In the genomic region with DNA sequence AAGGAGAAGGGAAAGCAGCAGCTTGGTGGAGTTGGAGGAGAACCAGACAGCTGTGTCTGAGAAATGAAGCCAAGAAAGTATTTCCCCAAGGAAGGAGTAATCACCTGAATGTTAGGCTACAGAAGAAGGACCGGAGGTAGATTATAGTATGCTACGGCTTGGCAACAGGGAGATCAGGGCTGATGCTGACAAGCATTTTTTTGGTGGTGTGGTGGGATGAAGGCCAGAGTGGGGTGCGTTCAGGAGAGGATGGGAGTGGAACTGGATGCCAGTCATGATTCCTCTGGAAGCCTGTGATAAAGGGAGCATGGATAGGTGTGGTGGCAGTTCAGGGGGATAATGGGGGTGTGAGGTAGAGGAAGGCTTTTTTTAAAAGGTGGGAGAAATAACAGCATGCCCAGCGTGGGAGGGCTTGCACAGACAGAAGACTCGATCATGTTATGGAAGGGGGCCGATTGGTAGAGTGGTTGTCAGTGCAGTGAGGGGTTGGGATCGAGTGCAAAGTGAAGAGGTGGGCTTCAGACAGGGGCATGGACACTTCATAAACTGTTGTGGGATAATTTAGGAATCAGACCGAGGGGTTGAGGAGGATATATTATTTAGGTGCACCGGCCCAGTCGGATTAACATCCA, we compare ENCODE assay signal across 20 cellular contexts. TPM values are rescaled to one million over a fixed set of nuclear protein-coding genes. Genes with fewer than 3 reads are reported as not detected.
A peak's percentile ranks its signal among the peaks of the same experiment; 100 is the strongest.
DNase-seq lines count a peak whose midpoint lies in the region; FAIRE-seq and TF ChIP-seq lines count a peak whose summit lies in the region.
"Had no signal": no experiment of that assay in that cellular context is flagged by ENCODE, and none has a peak within 500 bp of the region (broad histone marks: within the 10 kb centered on the region; RNA-seq: fewer than 3 reads in every experiment).

No MANE protein-coding gene starts in this region.

- 0 out of 2 replicates have a peak overlapping the region, but pooled peaks have one; percentile 65 for H2AK5ac ChIP-seq in H1 (ENCODE audit: low read depth, low read length)

- peaks cover 58% of the 10 kb centered on the region for H3K4me1 ChIP-seq in Loucy (ENCODE audit: insufficient read depth, low read length, poor library complexity, severe bottlenecking)
- H3K4me1 ChIP-seq in H1 (replicated peaks in 1 of 4; ENCODE audit: control insufficient read depth in 3 of 4, insufficient read depth in 4 of 4, low read length in 3 of 4): peaks cover 0 to 6% (median 1%) of the 10 kb centered on the region in 4 experiments; a peak in 2 of 7 replicates
- H3K4me1 ChIP-seq in testis: peaks cover 36% of the 10 kb centered on the region
- H3K4me1 ChIP-seq: Caco-2 had no signal

- H3K18ac ChIP-seq in H1 (ENCODE audit: extremely low read depth, low read length): no peak overlapping the region; the same call in 1 of the 2 replicates

- no peak for TF ChIP-seq CTCF in Loucy (conservative IDR thresholded peaks at IDR 0.05; ENCODE audit: low read length)
- TF ChIP-seq CTCF in H1 (IDR thresholded peaks at IDR 0.05; ENCODE audit: control extremely low read depth in 1 of 3, insufficient read depth in 1 of 3, low read depth in 1 of 3, low read length in 3 of 3): no peak
- no peak for TF ChIP-seq CTCF in testis (IDR thresholded peaks at IDR 0.05)
- no peak for TF ChIP-seq CTCF in type B pancreatic cell (conservative IDR thresholded peaks at IDR 0.05)

- DNase-seq in GM12891 (ENCODE audit: insufficient read length, low spot score) (no peak), H1 (ENCODE audit: low read depth in 1 of 2, low spot score in 2 of 2) (no peak), testis (no peak), type B pancreatic cell (ENCODE audit: extremely low spot score, unreplicated experiment) (no peak), NCI-H146 treated with DMSO at 0.1 percent for 48 hours (lab: John Stamatoyannopoulos, UW; ENCODE audit: unreplicated experiment) (no peak), DMS114 treated with DMSO at 0.1 percent for 48 hours (lab: John Stamatoyannopoulos, UW; ENCODE audit: unreplicated experiment) (no peak)
- DNase-seq: C1 segment of cervical spinal cord; Caco-2; CD8-positive, alpha-beta T cell; DMS79; MV-4-11; NCI-H1694; NCI-H2029 treated with DMSO at 0.1 percent for 48 hours; NCI-H446 treated with DMSO at 0.1 percent for 48 hours; Peyer's patch; SHP77 treated with DMSO at 0.1 percent for 48 hours; T-helper 1 cell had no signal

- H3K4me1 Mint-ChIP-seq in type B pancreatic cell (ENCODE audit: unreplicated experiment): peaks cover 11% of the 10 kb centered on the region

- H3K4me3 ChIP-seq in Loucy (ENCODE audit: low read length, poor library complexity, severe bottlenecking): peak overlapping the region; percentile 44
- no peak overlapping the region for H3K4me3 ChIP-seq in H1 (ENCODE audit: extremely low read depth in 1 of 4, insufficient read depth in 2 of 4, low read depth in 3 of 4, low read length in 4 of 4)
- H3K4me3 ChIP-seq in testis: no peak overlapping the region
- H3K4me3 ChIP-seq: Peyer's patch had no signal

- no peak overlapping the region for H3K23ac ChIP-seq in H1 (ENCODE audit: insufficient read length)

- no peak overlapping the region for H3K27ac Mint-ChIP-seq in type B pancreatic cell
- H3K27ac Mint-ChIP-seq: CD8-positive, alpha-beta T cell; IgD-negative memory B cell had no signal

- POLR2A ChIA-PET in H1 (lab: Charles Lee; ENCODE audit: partially characterized antibody): interaction anchor here (1.1 kb wide), 1 partner anchor 8 kb away, joined by 3 read pairs; no protein-coding TSS in a partner anchor

- H3K27me3 Mint-ChIP-seq in type B pancreatic cell: no peaks in the 10 kb centered on the region
- H3K27me3 Mint-ChIP-seq: IgD-negative memory B cell had no signal

- H2BK12ac ChIP-seq in H1 (ENCODE audit: low read depth, low read length): no peak overlapping the region

- H4K8ac ChIP-seq in H1 (ENCODE audit: extremely low read depth, insufficient read depth, low read length): no peak overlapping the region

- no peak overlapping the region for H4K91ac ChIP-seq in H1 (replicated peaks; ENCODE audit: insufficient read length, low read length)

- CTCF ChIA-PET in H1 (lab: Charles Lee; ENCODE audit: partially characterized antibody): interaction anchor here (1.1 kb wide), 1 partner anchor 267 kb away, joined by 3 read pairs; no protein-coding TSS in a partner anchor

- H3K36me3 Mint-ChIP-seq in type B pancreatic cell: no peaks in the 10 kb centered on the region
- H3K36me3 Mint-ChIP-seq: IgD-negative memory B cell had no signal

- H3K23me2 ChIP-seq in H1 (ENCODE audit: low read depth, low read length): peaks cover 3% of the 10 kb centered on the region; the same call in 1 of the 2 replicates

- H2AFZ ChIP-seq in Loucy (ENCODE audit: low read length) (no peak overlapping the region), H1 (ENCODE audit: low read length) (no peak overlapping the region)

- TF ChIP-seq POLR2A in GM12891 (IDR thresholded peaks at IDR 0.05; ENCODE audit: low read depth, low read length) (no peak), H1 (IDR thresholded peaks at IDR 0.05; ENCODE audit: control extremely low read depth in 1 of 2, low read depth in 2 of 2, low read length in 2 of 2) (no peak), testis (IDR thresholded peaks at IDR 0.05) (no peak)

- intact Hi-C loops in testis (cut with DNase I; ENCODE audit: low total_unique reads): no loop called here

- H3K9ac ChIP-seq in Loucy (ENCODE audit: low read depth, low read length, poor library complexity, severe bottlenecking) (peak overlapping the region; percentile 20), H1 (replicated peaks in 1 of 4; ENCODE audit: extremely low read depth in 1 of 4, low read depth in 3 of 4, low read length in 3 of 4) (no peak overlapping the region)

- no peak overlapping the region for H2BK120ac ChIP-seq in H1 (replicated peaks; ENCODE audit: low read depth, low read length)

- no peak overlapping the region for H3K4me3 Mint-ChIP-seq in type B pancreatic cell
- H3K4me3 Mint-ChIP-seq: CD8-positive, alpha-beta T cell had no signal

- H2BK5ac ChIP-seq in H1 (ENCODE audit: low read depth, low read length): no peak overlapping the region

- H3K79me2 ChIP-seq in Loucy (ENCODE audit: insufficient read depth, low read length): peaks cover 99% of the 10 kb centered on the region
- peaks cover 31 to 75% of the 10 kb centered on the region in 2 experiments for H3K79me2 ChIP-seq in H1 (ENCODE audit: control insufficient read depth in 1 of 2, insufficient read depth in 2 of 2, low read length in 2 of 2)

- no peak for TF ChIP-seq EP300 in H1 (IDR thresholded peaks at IDR 0.05; ENCODE audit: borderline replicate concordance in 1 of 2, low read depth in 2 of 2, low read length in 2 of 2)

- H3K36me3 ChIP-seq in Loucy (ENCODE audit: insufficient read depth, low read length) (peaks cover 16% of the 10 kb centered on the region; the same call in 1 of the 2 replicates), H1 (ENCODE audit: control insufficient read depth in 2 of 4, insufficient read depth in 4 of 4, low read length in 3 of 4) (peaks cover 0 to 10% (median 1%) of the 10 kb centered on the region in 4 experiments; a peak in 2 of 8 replicates), testis (ENCODE audit: low read depth, missing control alignments) (no peaks in the 10 kb centered on the region)

- no peak overlapping the region for H3K4ac ChIP-seq in H1 (replicated peaks; ENCODE audit: insufficient read length, low read depth, low read length)

- FAIRE-seq in GM12891 (lab: Jason Lieb, UNC): peak; percentile 77
- no peak for FAIRE-seq in H1 (lab: Jason Lieb, UNC)
- FAIRE-seq: H54 had no signal

- no peak overlapping the region for H3K56ac ChIP-seq in H1 (replicated peaks; ENCODE audit: insufficient read length, low read depth, low read length)

- H2BK15ac ChIP-seq in H1 (ENCODE audit: low read length): no peak overlapping the region

- no peak for TF ChIP-seq RAD21 in H1 (IDR thresholded peaks at IDR 0.05 in 1 of 2, conservative IDR thresholded peaks at IDR 0.05 in 1 of 2; ENCODE audit: low read depth in 2 of 2, low read length in 2 of 2)

- no peak overlapping the region for H3K14ac ChIP-seq in H1 (ENCODE audit: insufficient read length)

- H3K27ac ChIP-seq in H1 (ENCODE audit: low read depth, low read length) (no peak overlapping the region), testis (peak overlapping the region; percentile 11 to 16)
- H3K27ac ChIP-seq: Peyer's patch had no signal

- H3K27me3 ChIP-seq in Loucy (ENCODE audit: insufficient read depth, low read length, poor library complexity, severe bottlenecking) (no peaks in the 10 kb centered on the region), H1 (replicated peaks in 1 of 4; ENCODE audit: control insufficient read depth in 3 of 4, extremely low read depth in 1 of 4, insufficient read depth in 3 of 4, low read length in 3 of 4) (no peaks in the 10 kb centered on the region), testis (no peaks in the 10 kb centered on the region)
- H3K27me3 ChIP-seq: Peyer's patch had no signal

- no peaks in the 10 kb centered on the region for H3K9me2 ChIP-seq in Loucy (replicated peaks; ENCODE audit: low read depth, low read length)

- 91% methylated on average over 10 of the region's 10 CpGs; no CpG with 5 or more reads in 1 of the 2 experiments for WGBS in H1 (ENCODE audit: extremely low coverage in 1 of 2, insufficient coverage in 1 of 2, insufficient read length in 1 of 2, insufficient replicate concordance in 2 of 2, low coverage in 1 of 2, low lambda C conversion rate in 2 of 2, missing lambda C conversion rate in 1 of 2), 2 experiments
- WGBS in testis, 2 donors: 37 to 52% methylated on average over 10 of the region's 10 CpGs

- H3F3A ChIP-seq in Loucy (ENCODE audit: low read depth): no peaks in the 10 kb centered on the region

- H3K4me2 ChIP-seq in Loucy (ENCODE audit: low read depth, low read length, poor library complexity, severe bottlenecking) (peak overlapping the region; percentile 62), H1 (ENCODE audit: insufficient read depth in 1 of 2, low read depth in 2 of 2, low read length in 2 of 2) (no peak overlapping the region)

- peaks cover 79% of the 10 kb centered on the region for H4K20me1 ChIP-seq in Loucy (ENCODE audit: insufficient read depth, low read length, poor library complexity, severe bottlenecking)
- peaks cover 1 to 2% of the 10 kb centered on the region in 2 experiments for H4K20me1 ChIP-seq in H1 (replicated peaks in 1 of 2; ENCODE audit: control insufficient read depth in 1 of 2, insufficient read depth in 2 of 2, low read length in 2 of 2)

- H4K5ac ChIP-seq in H1 (ENCODE audit: insufficient read length, low read depth, low read length): no peak overlapping the region

- no peak overlapping the region for H2BK20ac ChIP-seq in H1 (ENCODE audit: low read length)

- no peaks in the 10 kb centered on the region for H3K9me3 Mint-ChIP-seq in type B pancreatic cell
- H3K9me3 Mint-ChIP-seq: CD8-positive, alpha-beta T cell; IgD-negative memory B cell had no signal

- no peaks in the 10 kb centered on the region for H3K9me3 ChIP-seq in Loucy (ENCODE audit: insufficient read depth, low read depth, low read length)
- H3K9me3 ChIP-seq in H1 (ENCODE audit: insufficient read depth in 2 of 2, low read depth in 1 of 2, low read length in 1 of 2): no peaks in the 10 kb centered on the region
- H3K9me3 ChIP-seq in testis: no peaks in the 10 kb centered on the region
- H3K9me3 ChIP-seq: Caco-2, Peyer's patch had no signal

- H3K79me1 ChIP-seq in H1 (ENCODE audit: low read depth, low read length): peaks cover 23% of the 10 kb centered on the region

RNA-seq across cellular contexts. Expression of a gene that starts 5.6 kb away (rescaled TPM):
- 13.8 TPM for polyA plus RNA-seq in GM12891 (2012; ENCODE audit: low read depth, missing spikeins)
- 23.1 and 26.2 TPM in 2 replicates for total RNA-seq in H1 (2021; fragmentation: NEBNext Ultra II Directional; extraction: Animal tissue kit (Norgen Biotek cat#: 25700))
- polyA plus RNA-seq in H1 (2011; rRNA removed) (9.3 and 13.4 TPM in 2 replicates), testis (ENCODE audit: insufficient read depth, low read depth, low replicate concordance) (34.1 TPM)
- 15.6 TPM for polyA plus RNA-seq in H1 (2011; cell fraction: cytosol; rRNA removed)
- polyA plus RNA-seq in H1 (2011; cell fraction: nucleus; rRNA removed): 16.0 TPM
- 10.8 to 16.3 TPM (median 12.6 TPM) in 4 replicates for polyA plus RNA-seq in H1 (2012, experiment 1 of 2)
- 1.0 TPM for polyA plus RNA-seq in H1 (2012, experiment 2 of 2)
- polyA plus RNA-seq in H1 (2013, experiment 1 of 2): 12.6 TPM
- polyA plus RNA-seq in H1 (2013, experiment 2 of 2): 11.1 TPM
- polyA minus RNA-seq in H1 (2011; rRNA and poly(A)+ RNA removed): 36.0 and 46.9 TPM in 2 replicates
- polyA minus RNA-seq in H1 (2011; cell fraction: cytosol; rRNA and poly(A)+ RNA removed): 16.7 TPM
- polyA minus RNA-seq in H1 (2011; cell fraction: nucleus; rRNA and poly(A)+ RNA removed): 69.7 TPM
- total RNA-seq in testis (10 to 100 TPM; 61.2 to 77.3 TPM), type B pancreatic cell (ENCODE audit: low replicate concordance) (19.8 and 37.5 TPM in 2 replicates)

RNA-seq across cellular contexts. Expression of a gene that starts 49.0 kb away (rescaled TPM):
- polyA plus RNA-seq in GM12891 (2012; ENCODE audit: low read depth, missing spikeins): 21.0 TPM
- total RNA-seq in H1 (2021; fragmentation: NEBNext Ultra II Directional; extraction: Animal tissue kit (Norgen Biotek cat#: 25700)): 92.6 and 96.7 TPM in 2 replicates
- polyA plus RNA-seq in H1 (2011; rRNA removed) (31.9 and 41.7 TPM in 2 replicates), testis (ENCODE audit: insufficient read depth, low read depth, low replicate concordance) (33.5 TPM)
- polyA plus RNA-seq in H1 (2011; cell fraction: cytosol; rRNA removed): 43.4 TPM
- 27.8 TPM for polyA plus RNA-seq in H1 (2011; cell fraction: nucleus; rRNA removed)
- polyA plus RNA-seq in H1 (2012, experiment 1 of 2): 37.0 to 49.9 TPM (median 42.1 TPM) in 4 replicates
- polyA plus RNA-seq in H1 (2012, experiment 2 of 2): 7.6 TPM
- polyA plus RNA-seq in H1 (2013, experiment 1 of 2): 28.0 TPM
- 30.0 TPM for polyA plus RNA-seq in H1 (2013, experiment 2 of 2)
- polyA minus RNA-seq in H1 (2011; rRNA and poly(A)+ RNA removed): 134 and 195 TPM in 2 replicates
- 36.8 TPM for polyA minus RNA-seq in H1 (2011; cell fraction: cytosol; rRNA and poly(A)+ RNA removed)
- polyA minus RNA-seq in H1 (2011; cell fraction: nucleus; rRNA and poly(A)+ RNA removed): 53.9 TPM
- total RNA-seq in testis (10 to 100 TPM; 37.1 to 43.5 TPM), type B pancreatic cell (ENCODE audit: low replicate concordance) (38.8 and 39.1 TPM in 2 replicates)
